In the genomic region with DNA sequence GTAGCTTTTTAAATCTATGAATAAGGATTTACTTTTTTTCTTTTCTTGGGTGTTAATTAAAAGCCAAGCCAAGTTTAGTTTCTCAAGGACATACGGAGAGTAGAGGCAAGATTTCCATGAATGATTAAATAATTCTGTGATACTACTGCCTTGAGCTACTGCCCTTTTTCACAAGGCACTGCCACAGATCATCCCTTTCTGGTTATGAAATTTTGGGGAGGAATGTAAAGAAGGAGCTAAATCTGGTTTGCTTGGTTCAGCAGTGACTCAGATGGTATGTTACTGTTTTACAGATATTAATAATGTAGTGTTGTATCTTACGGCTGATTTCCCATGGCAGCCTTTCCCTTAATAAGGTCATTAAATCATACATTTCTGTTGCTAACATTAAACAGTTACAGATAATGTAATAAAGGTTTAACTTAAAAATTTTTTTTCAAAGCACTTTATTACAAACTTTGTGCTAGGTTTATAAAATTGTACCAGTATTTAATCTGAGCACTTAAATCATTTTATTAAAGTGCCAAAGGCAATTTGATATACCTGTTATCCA, we compare ENCODE assay signal across 8 cellular contexts. TPM values are rescaled to one million over a fixed set of nuclear protein-coding genes. Genes with fewer than 3 reads are reported as not detected.
DNase-seq lines count a peak whose midpoint lies in the region; ATAC-seq and TF ChIP-seq lines count a peak whose summit lies in the region.

No MANE protein-coding gene starts in this region.

- H3K27ac Mint-ChIP-seq in T-helper 2 cell treated with Interferon-gamma antibody and Interleukin-4, amounts not matched to agents 5 μg/mL and 100 μg/mL, for 36 hours = peak overlapping the region; percentile 99
- peak overlapping the region; percentile 99 for H3K27ac Mint-ChIP-seq in stimulated activated effector memory CD8-positive, alpha-beta T cell treated with anti-CD3 and anti-CD28 coated beads, Interleukin-12 subunit alpha, Interleukin-12 subunit beta, amount 100 ng/mL, for 72 hours

- TF ChIP-seq CTCF in foreskin keratinocyte (conservative IDR thresholded peaks at IDR 0.05) = no peak

- H3K4me1 Mint-ChIP-seq in T-helper 2 cell treated with Interferon-gamma antibody and Interleukin-4, amounts not matched to agents 5 μg/mL and 100 μg/mL, for 36 hours (ENCODE audit: low read depth) = peaks cover 41% of the 10 kb centered on the region
- peaks cover 42% of the 10 kb centered on the region for H3K4me1 Mint-ChIP-seq in stimulated activated effector memory CD8-positive, alpha-beta T cell treated with anti-CD3 and anti-CD28 coated beads, Interleukin-12 subunit alpha, Interleukin-12 subunit beta, amount 100 ng/mL, for 72 hours

- H3K36me3 Mint-ChIP-seq in T-helper 2 cell treated with Interferon-gamma antibody and Interleukin-4, amounts not matched to agents 5 μg/mL and 100 μg/mL, for 36 hours (ENCODE audit: low read depth) = peaks cover 23% of the 10 kb centered on the region
- peaks cover 73% of the 10 kb centered on the region for H3K36me3 Mint-ChIP-seq in stimulated activated effector memory CD8-positive, alpha-beta T cell treated with anti-CD3 and anti-CD28 coated beads, Interleukin-12 subunit alpha, Interleukin-12 subunit beta, amount 100 ng/mL, for 72 hours

- no peaks in the 10 kb centered on the region for H3K27me3 ChIP-seq in HAP-1 (ENCODE audit: low read depth)
- H3K27me3 ChIP-seq in foreskin keratinocyte = no peaks in the 10 kb centered on the region

- POLR2A ChIA-PET in HEK293T (lab: Yijun Ruan, JAX) = no interaction called here

- no peaks in the 10 kb centered on the region for H3K27me3 Mint-ChIP-seq in T-helper 2 cell treated with Interferon-gamma antibody and Interleukin-4, amounts not matched to agents 5 μg/mL and 100 μg/mL, for 36 hours (ENCODE audit: low read depth)

- in situ Hi-C loops in HAP-1 (cut with MboI; ENCODE audit: low sequenced_read_pairs) = no loop called here

- peak overlapping the region; percentile 89 for H3K4me3 ChIP-seq in HAP-1

- peak overlapping the region; percentile 94 for H3K4me3 Mint-ChIP-seq in T-helper 2 cell treated with Interferon-gamma antibody and Interleukin-4, amounts not matched to agents 5 μg/mL and 100 μg/mL, for 36 hours
- peak overlapping the region; percentile 99 for H3K4me3 Mint-ChIP-seq in stimulated activated effector memory CD8-positive, alpha-beta T cell treated with anti-CD3 and anti-CD28 coated beads, Interleukin-12 subunit alpha, Interleukin-12 subunit beta, amount 100 ng/mL, for 72 hours

- peak; percentile 42 for ATAC-seq in foreskin keratinocyte
- no peak for ATAC-seq in stimulated activated effector memory CD8-positive, alpha-beta T cell treated with anti-CD3 and anti-CD28 coated beads, Interleukin-12 subunit alpha, Interleukin-12 subunit beta, amount 100 ng/mL, for 72 hours

- no peak for DNase-seq in HAP-1 (ENCODE audit: low spot score in 2 of 2)
- no peak for DNase-seq in T-helper 2 cell treated with Interferon-gamma antibody and Interleukin-4, amounts not matched to agents 5 μg/mL and 100 μg/mL, for 36 hours (ENCODE audit: low spot score)
- peak; percentile 43 to 63 for DNase-seq in foreskin keratinocyte
- no peak for DNase-seq in stimulated activated effector memory CD8-positive, alpha-beta T cell treated with anti-CD3 and anti-CD28 coated beads, Interleukin-12 subunit alpha, Interleukin-12 subunit beta, amount 100 ng/mL, for 72 hours (ENCODE audit: low spot score in 2 of 2)
- no peak for DNase-seq in SHP77 treated with DMSO at 0.1 percent for 48 hours (lab: John Stamatoyannopoulos, UW)
- DNase-seq in GDM1 (lab: John Stamatoyannopoulos, UW) = no peak
- DNase-seq in NK-92 treated with Interleukin-12 subunit alpha and Interleukin-12 subunit beta, amount 100 ng/mL, for 24 hours (lab: John Stamatoyannopoulos, UW) = no peak
- no peak for DNase-seq in HEK293T (ENCODE audit: extremely low spot score)

- H3K36me3 ChIP-seq in HAP-1 (replicated peaks) = peaks cover 3% of the 10 kb centered on the region; the same call in 1 of the 2 replicates

- no peaks in the 10 kb centered on the region for H3K9me3 ChIP-seq in HAP-1

- H3K4me1 ChIP-seq in HAP-1 (peaks cover 13% of the 10 kb centered on the region), foreskin keratinocyte (peaks cover 14% of the 10 kb centered on the region)

- peak overlapping the region; percentile 23 for H3K27ac ChIP-seq in foreskin keratinocyte

- CTCF ChIA-PET in HEK293T (lab: Yijun Ruan, JAX) = no interaction called here

- no peaks in the 10 kb centered on the region for H3K9me3 Mint-ChIP-seq in T-helper 2 cell treated with Interferon-gamma antibody and Interleukin-4, amounts not matched to agents 5 μg/mL and 100 μg/mL, for 36 hours
- no peaks in the 10 kb centered on the region for H3K9me3 Mint-ChIP-seq in stimulated activated effector memory CD8-positive, alpha-beta T cell treated with anti-CD3 and anti-CD28 coated beads, Interleukin-12 subunit alpha, Interleukin-12 subunit beta, amount 100 ng/mL, for 72 hours

TF ChIP-seq in HEK293T, 16 proteins besides CTCF, POLR2A, EP300 and RAD21:
- TF ChIP-seq FOXA1 (IDR thresholded peaks at IDR 0.05) (no peak), SUZ12 (IDR thresholded peaks at IDR 0.05) (no peak), HDGF (IDR thresholded peaks at IDR 0.05; ENCODE audit: borderline replicate concordance) (no peak), FOXK2 (IDR thresholded peaks at IDR 0.05) (no peak), BHLHE40 (IDR thresholded peaks at IDR 0.05; ENCODE audit: borderline replicate concordance) (no peak), FOXM1 (IDR thresholded peaks at IDR 0.05; ENCODE audit: borderline replicate concordance) (no peak), LEF1 (IDR thresholded peaks at IDR 0.05; ENCODE audit: borderline replicate concordance) (no peak), ARNT (IDR thresholded peaks at IDR 0.05) (no peak), NFRKB (IDR thresholded peaks at IDR 0.05) (no peak), L3MBTL2 (conservative IDR thresholded peaks at IDR 0.05) (no peak), SP1 (IDR thresholded peaks at IDR 0.05) (no peak)
- TF ChIP-seq, protein P1, sequence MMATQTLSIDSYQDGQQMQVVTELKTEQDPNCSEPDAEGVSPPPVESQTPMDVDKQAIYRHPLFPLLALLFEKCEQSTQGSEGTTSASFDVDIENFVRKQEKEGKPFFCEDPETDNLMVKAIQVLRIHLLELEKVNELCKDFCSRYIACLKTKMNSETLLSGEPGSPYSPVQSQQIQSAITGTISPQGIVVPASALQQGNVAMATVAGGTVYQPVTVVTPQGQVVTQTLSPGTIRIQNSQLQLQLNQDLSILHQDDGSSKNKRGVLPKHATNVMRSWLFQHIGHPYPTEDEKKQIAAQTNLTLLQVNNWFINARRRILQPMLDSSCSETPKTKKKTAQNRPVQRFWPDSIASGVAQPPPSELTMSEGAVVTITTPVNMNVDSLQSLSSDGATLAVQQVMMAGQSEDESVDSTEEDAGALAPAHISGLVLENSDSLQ (IDR thresholded peaks at IDR 0.05) = no peak
TF ChIP-seq in HEK293T: peak in this region for 0.

RNA-seq across cellular contexts. Expression of a gene that starts 2.6 kb away (rescaled TPM):
- 41.5 and 44.3 TPM in 2 replicates for total RNA-seq in foreskin keratinocyte
- 11.6 and 14.1 TPM in 2 replicates for polyA plus RNA-seq in foreskin keratinocyte

Comparison
In these comparisons a context has a peak if more than half of its experiments do, and no peak if none do; other contexts are left out.
1. DNase-seq: peak in foreskin keratinocyte (2 of 2); none in HAP-1 (0 of 2), T-helper 2 cell treated with Interferon-gamma antibody and Interleukin-4, amounts not matched to agents 5 μg/mL and 100 μg/mL, for 36 hours (single experiment), stimulated activated effector memory CD8-positive, alpha-beta T cell treated with anti-CD3 and anti-CD28 coated beads, Interleukin-12 subunit alpha, Interleukin-12 subunit beta, amount 100 ng/mL, for 72 hours (0 of 2), SHP77 treated with DMSO at 0.1 percent for 48 hours (single experiment), GDM1 (single experiment), NK-92 treated with Interleukin-12 subunit alpha and Interleukin-12 subunit beta, amount 100 ng/mL, for 24 hours (single experiment) and HEK293T (single experiment).